In the genomic region with DNA sequence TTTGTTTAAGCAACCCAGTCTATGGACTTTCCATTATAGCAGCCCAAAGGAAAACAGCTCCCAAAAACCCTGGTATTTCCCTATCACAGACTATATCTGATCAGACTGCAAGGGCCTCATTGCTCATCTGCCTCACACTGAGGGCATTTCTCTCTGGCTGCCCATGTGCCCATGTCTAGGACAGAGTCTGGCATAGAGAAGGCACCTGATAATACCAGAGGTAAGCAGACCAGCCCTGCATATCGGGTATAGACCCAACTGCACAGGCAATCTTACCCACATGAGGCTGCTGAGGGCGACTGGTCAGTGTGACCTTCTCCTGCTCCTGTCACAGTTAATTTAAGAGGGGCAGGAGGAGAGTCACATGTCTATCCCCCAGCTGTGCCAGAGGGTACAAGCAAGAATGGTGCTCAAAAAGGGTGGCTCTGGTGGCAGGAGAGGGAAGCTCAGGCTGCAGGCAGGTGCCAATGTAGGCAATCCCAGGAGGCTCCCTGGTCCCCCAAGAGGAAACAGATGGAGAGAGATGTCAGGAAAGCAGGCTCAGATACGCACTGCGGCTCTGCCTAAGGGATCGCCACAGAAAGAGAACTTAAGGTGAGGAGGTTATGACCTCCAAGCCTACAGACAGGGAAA, we compare ENCODE assay signal across 9 cellular contexts. TPM values are rescaled to one million over a fixed set of nuclear protein-coding genes. Genes with fewer than 3 reads are reported as not detected.
DNase-seq lines count a peak whose midpoint lies in the region; ATAC-seq and TF ChIP-seq lines count a peak whose summit lies in the region.
"Had no signal": no experiment of that assay in that cellular context is flagged by ENCODE, and none has a peak within 500 bp of the region (broad histone marks: within the 10 kb centered on the region; RNA-seq: fewer than 3 reads in every experiment).

No MANE protein-coding gene starts in this region.

- POLR2A ChIA-PET in CD8-positive, alpha-beta T cell (lab: Charles Lee): no interaction called here

- BruUV-seq in mammary epithelial cell (replicated peaks; lab: Mats Ljungman, UMichigan): no TSS peak

- H4K20me1 ChIP-seq in Loucy (ENCODE audit: insufficient read depth, low read length, poor library complexity, severe bottlenecking) (peaks cover 14% of the 10 kb centered on the region), mammary epithelial cell (ENCODE audit: insufficient read depth, low read length) (no peaks in the 10 kb centered on the region)

- H3K9ac ChIP-seq in Loucy (ENCODE audit: low read depth, low read length, poor library complexity, severe bottlenecking): peak overlapping the region; percentile 78
- peak overlapping the region; percentile 92 for H3K9ac ChIP-seq in mammary epithelial cell (ENCODE audit: insufficient read depth, low read length)

- no peak for DNase-seq in CD8-positive, alpha-beta T cell
- DNase-seq in mammary epithelial cell: no peak
- DNase-seq in myocyte (ENCODE audit: low read depth): peak; percentile 48
- DNase-seq in foreskin melanocyte: no peak
- no peak for DNase-seq in T1000 (lab: John Stamatoyannopoulos, UW)

- H3K9me3 ChIP-seq in CD8-positive, alpha-beta T cell (ENCODE audit: low read length): no peaks in the 10 kb centered on the region
- H3K9me3 ChIP-seq in Loucy (ENCODE audit: insufficient read depth, low read depth, low read length) (no peaks in the 10 kb centered on the region), mammary epithelial cell (replicated peaks; ENCODE audit: insufficient read depth, low read length) (no peaks in the 10 kb centered on the region)

- in situ Hi-C loops in mammary epithelial cell (cut with MboI; ENCODE audit: low sequenced_read_pairs in 2 of 2): no loop called here

- H3K36me3 ChIP-seq in CD8-positive, alpha-beta T cell (ENCODE audit: insufficient read depth, low read length): peaks cover 7% of the 10 kb centered on the region
- peaks cover 10% of the 10 kb centered on the region; the same call in 1 of the 2 replicates for H3K36me3 ChIP-seq in Loucy (ENCODE audit: insufficient read depth, low read length)
- H3K36me3 ChIP-seq in mammary epithelial cell (ENCODE audit: insufficient read depth, low read length): peaks cover 10% of the 10 kb centered on the region

- CTCF ChIA-PET in CD8-positive, alpha-beta T cell (lab: Charles Lee): interaction anchor here (1.0 to 2.8 kb wide), 3 partner anchors 13 to 138 kb away, joined by 4 to 9 read pairs (median 8); no protein-coding TSS in a partner anchor
- CTCF ChIA-PET in mammary epithelial cell (lab: Charles Lee; ENCODE audit: low non-redundant PET): interaction anchor here (0.7 kb wide), 1 partner anchor 28 kb away, joined by 7 read pairs; no protein-coding TSS in a partner anchor

- no peak overlapping the region for H3K27ac ChIP-seq in CD8-positive, alpha-beta T cell (ENCODE audit: low read depth, low read length)
- H3K27ac ChIP-seq in mammary epithelial cell (ENCODE audit: insufficient read depth, low read depth, low read length): peak overlapping the region; percentile 88

- WGBS in mammary epithelial cell (ENCODE audit: low coverage, missing lambda C conversion rate): 66% methylated on average over 5 of the region's 5 CpGs

- H3K79me2 ChIP-seq in Loucy (ENCODE audit: insufficient read depth, low read length): peaks cover 67% of the 10 kb centered on the region; the same call in 1 of the 2 replicates
- peaks cover 65% of the 10 kb centered on the region for H3K79me2 ChIP-seq in mammary epithelial cell (ENCODE audit: insufficient read depth, low read length)

- H3K36me3 Mint-ChIP-seq in CD8-positive, alpha-beta T cell: peaks cover 42% of the 10 kb centered on the region

- H3K27me3 ChIP-seq in CD8-positive, alpha-beta T cell (ENCODE audit: insufficient read depth, low read length): no peaks in the 10 kb centered on the region
- H3K27me3 ChIP-seq in Loucy (ENCODE audit: insufficient read depth, low read length, poor library complexity, severe bottlenecking): no peaks in the 10 kb centered on the region
- no peaks in the 10 kb centered on the region for H3K27me3 ChIP-seq in mammary epithelial cell (ENCODE audit: insufficient read depth, low read length)

- H3K4me3 ChIP-seq in CD8-positive, alpha-beta T cell (ENCODE audit: low read depth, low read length): no peak overlapping the region
- H3K4me3 ChIP-seq in Loucy (ENCODE audit: low read length, poor library complexity, severe bottlenecking) (peak overlapping the region; percentile 78), mammary epithelial cell (replicated peaks in 1 of 3; ENCODE audit: insufficient read depth in 1 of 3, low read depth in 2 of 3, low read length in 3 of 3) (peak overlapping the region in 2 of 3 experiments; percentile 16 to 74)

- H3F3A ChIP-seq in Loucy (ENCODE audit: low read depth): no peaks in the 10 kb centered on the region

- H3K4me1 ChIP-seq in CD8-positive, alpha-beta T cell (ENCODE audit: insufficient read depth, low read length): peaks cover 58% of the 10 kb centered on the region
- H3K4me1 ChIP-seq in Loucy (ENCODE audit: insufficient read depth, low read length, poor library complexity, severe bottlenecking) (peaks cover 69% of the 10 kb centered on the region), mammary epithelial cell (ENCODE audit: insufficient read depth, low read length) (peaks cover 70% of the 10 kb centered on the region)

- peak overlapping the region; percentile 98 for H3K27ac Mint-ChIP-seq in CD8-positive, alpha-beta T cell

- no peaks in the 10 kb centered on the region for H3K27me3 Mint-ChIP-seq in CD8-positive, alpha-beta T cell (ENCODE audit: low read depth)

- H3K4me3 Mint-ChIP-seq in CD8-positive, alpha-beta T cell: peak overlapping the region; percentile 95

- H3K4me2 ChIP-seq in Loucy (ENCODE audit: low read depth, low read length, poor library complexity, severe bottlenecking): peak overlapping the region; percentile 91
- peak overlapping the region; percentile 80 for H3K4me2 ChIP-seq in mammary epithelial cell (ENCODE audit: insufficient read depth, low read depth, low read length)

- intact Hi-C loops in CD8-positive, alpha-beta T cell (cut with DNase I, micrococcal nuclease): loop anchor here in 1 of 2 experiments (2.0 kb wide), 1 partner anchor 43 kb away; the partner anchor contains the start of genes GORASP1 and TTC21A
- intact Hi-C loops in mammary epithelial cell (cut with micrococcal nuclease): no loop called here

- no peak for TF ChIP-seq CTCF in CD8-positive, alpha-beta T cell (IDR thresholded peaks at IDR 0.05)
- TF ChIP-seq CTCF in Loucy (conservative IDR thresholded peaks at IDR 0.05; ENCODE audit: low read length) (peak; percentile 36), mammary epithelial cell (conservative IDR thresholded peaks at IDR 0.05 in 1 of 2, IDR thresholded peaks at IDR 0.05 in 1 of 2; ENCODE audit: extremely low read depth in 1 of 2, insufficient read depth in 1 of 2, low read depth in 1 of 2, low read length in 2 of 2) (peak in 1 of 2 donors; percentile 21)

- H3K9me3 Mint-ChIP-seq in CD8-positive, alpha-beta T cell: no peaks in the 10 kb centered on the region

- dilution Hi-C loops in mammary epithelial cell (cut with HindIII; ENCODE audit: low sequenced_read_pairs): no loop called here

- H3K9me2 ChIP-seq in Loucy (replicated peaks; ENCODE audit: low read depth, low read length): no peaks in the 10 kb centered on the region

- H3K4me1 Mint-ChIP-seq in CD8-positive, alpha-beta T cell (ENCODE audit: low read depth): peaks cover 75% of the 10 kb centered on the region

- ATAC-seq in CD8-positive, alpha-beta T cell: no peak
- no peak for ATAC-seq in HG02588 (IDR thresholded peaks at IDR 0.05; ENCODE audit: unreplicated experiment)
- ATAC-seq in HG02763 (IDR thresholded peaks at IDR 0.05; ENCODE audit: unreplicated experiment): no peak

- H2AFZ ChIP-seq in Loucy (ENCODE audit: low read length) (no peak overlapping the region), mammary epithelial cell (ENCODE audit: low read depth, low read length) (no peak overlapping the region)

RNA-seq across cellular contexts. Expression of gene CSRNP1, which starts 3.1 kb away (rescaled TPM):
- 100 to 1,000 TPM; 535 TPM for total RNA-seq in CD8-positive, alpha-beta T cell
- 1 to 10 TPM; 6.5 to 9.6 TPM for total RNA-seq in mammary epithelial cell
- polyA plus RNA-seq in mammary epithelial cell: 8.4 TPM
- 22.2 TPM for polyA minus RNA-seq in mammary epithelial cell
- total RNA-seq in myocyte: 10.6 and 13.7 TPM in 2 replicates
- polyA plus RNA-seq in myocyte (2012): 19.7 TPM

RNA-seq across cellular contexts. Expression of gene XIRP1, which starts 42.1 kb away (rescaled TPM):
- total RNA-seq in CD8-positive, alpha-beta T cell: not detected
- total RNA-seq in mammary epithelial cell: not detected
- polyA plus RNA-seq in mammary epithelial cell: not detected
- polyA minus RNA-seq in mammary epithelial cell: not detected
- 104 and 142 TPM in 2 replicates for total RNA-seq in myocyte
- polyA plus RNA-seq in myocyte (2012): 21.6 TPM
- total RNA-seq: NCI-H460 had no signal

RNA-seq across cellular contexts. Expression of gene TTC21A, which starts 42.8 kb away (rescaled TPM):
- 1 to 10 TPM; 1.8 to 2.3 TPM for total RNA-seq in CD8-positive, alpha-beta T cell
- 1 to 10 TPM; 5.2 to 5.7 TPM for total RNA-seq in mammary epithelial cell
- 1.3 TPM for polyA plus RNA-seq in mammary epithelial cell
- polyA minus RNA-seq in mammary epithelial cell: not detected
- 1.7 and 2.7 TPM in 2 replicates for total RNA-seq in myocyte
- 5.0 TPM for polyA plus RNA-seq in myocyte (2012)

RNA-seq across cellular contexts. Expression of gene GORASP1, which starts 42.9 kb away (rescaled TPM):
- total RNA-seq in CD8-positive, alpha-beta T cell: 10 to 100 TPM; 13.9 to 20.2 TPM
- total RNA-seq in mammary epithelial cell: 10 to 100 TPM; 47.0 to 51.3 TPM
- 37.7 TPM for polyA plus RNA-seq in mammary epithelial cell
- polyA minus RNA-seq in mammary epithelial cell: 73.7 TPM
- total RNA-seq in myocyte: 50.7 and 56.9 TPM in 2 replicates
- 56.3 TPM for polyA plus RNA-seq in myocyte (2012)

Comparison
In these comparisons a context has a peak if more than half of its experiments do, and no peak if none do; other contexts are left out.
1. RNA of gene CSRNP1, which starts 3.1 kb away (total RNA-seq): 535 TPM in CD8-positive, alpha-beta T cell; 10.6 to 13.7 TPM in myocyte and 6.5 to 9.6 TPM in mammary epithelial cell; every median in the first group is over 10 times any median in the second.
2. RNA of gene XIRP1, which starts 42.1 kb away (total RNA-seq): 104 to 142 TPM in myocyte; not detected in CD8-positive, alpha-beta T cell and not detected in mammary epithelial cell; every median in the first group is over 100 times any median in the second.